Comparison of ENCODE assay signal across 10 cellular contexts in genomic region chr20:17757496-17757895, GRCh38. TPM values are rescaled to one million over a fixed set of nuclear protein-coding genes. Genes with fewer than 3 reads are reported as not detected.
"Had no signal": no experiment of that assay in that cellular context is flagged by ENCODE, and none has a peak within 500 bp of the region (broad histone marks: within the 10 kb centered on the region; RNA-seq: fewer than 3 reads in every experiment).

No MANE protein-coding gene starts in this region.

- FAIRE-seq: HTR-8/SVneo, K562 had no signal

- ATAC-seq: K562 had no signal

- DNase-seq: IMR-90, KBM-7, KG1 had no signal

- H3K4me2 ChIP-seq: KMS-11 had no signal

- H3K27ac ChIP-seq: HL-60, KMS-11 had no signal

- H3K4me3 ChIP-seq: K562 had no signal

- H3K9ac ChIP-seq: KMS-11 had no signal

RNA-seq across cellular contexts. Expression of gene BANF2, which starts 57.7 kb away (rescaled TPM):
- total RNA-seq: HT-29, HT1080, IMR-90, K562 had no signal
- polyA plus RNA-seq: IgD-negative memory B cell, IMR-90, K562 had no signal
